ENCODE assay signal across 1 cellular context in genomic region chr12:63899396-63899795, GRCh38.
TF ChIP-seq lines count a peak whose summit lies in the region.

No MANE protein-coding gene starts in this region.

TF ChIP-seq in SK-N-SH treated with all-trans-retinoic acid at 6 μM for 48 hours, 23 proteins besides CTCF, POLR2A, EP300 and RAD21 (continued from another document):
- TF ChIP-seq CSRNP3 (CRISPR knock-in tag; IDR thresholded peaks at IDR 0.05) = no peak
